8 cellular contexts compared by ENCODE assay signal in the genomic region with DNA sequence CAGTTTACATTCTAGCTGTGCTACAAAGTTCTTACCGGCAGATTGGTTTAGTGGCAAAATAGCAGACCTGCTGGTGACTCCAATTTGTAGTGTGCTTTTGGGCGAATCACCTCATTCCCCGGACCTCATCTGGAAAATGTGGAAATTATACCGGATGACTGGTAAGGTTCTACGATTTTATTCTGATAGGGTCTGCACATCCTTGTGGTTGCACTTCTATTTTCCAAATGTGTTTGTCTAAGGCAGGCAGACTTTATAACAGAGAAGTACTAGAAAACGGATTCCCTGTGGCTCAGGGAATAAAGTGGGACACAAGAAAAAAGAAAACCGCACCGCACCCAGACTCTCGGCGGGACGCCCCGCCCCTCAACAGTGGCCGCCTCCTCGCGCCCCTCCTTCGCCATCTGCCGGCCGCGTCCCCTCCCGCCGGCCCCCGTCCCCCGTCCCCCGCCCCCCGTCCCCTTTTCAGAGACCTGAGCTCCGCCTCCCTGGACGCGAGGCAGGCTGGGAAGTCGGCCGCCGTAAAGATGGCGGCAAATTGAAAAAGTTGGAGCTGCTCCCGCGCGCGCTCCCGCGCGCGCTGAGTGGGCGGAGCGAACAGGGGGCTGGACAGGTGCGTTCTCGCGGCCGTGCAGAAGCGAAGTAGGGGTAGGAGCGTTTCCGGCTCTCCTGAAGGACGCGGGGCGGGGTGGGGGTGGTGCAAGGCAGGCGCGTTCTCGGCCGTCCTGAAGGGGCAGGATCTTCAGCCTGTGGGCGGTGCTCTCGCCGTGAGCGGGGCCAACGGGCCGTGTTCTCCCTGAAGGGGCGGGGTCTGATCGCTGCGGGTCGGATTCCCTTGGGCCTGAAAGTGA. TPM values are rescaled to one million over a fixed set of nuclear protein-coding genes. Genes with fewer than 3 reads are reported as not detected.
DNase-seq lines count a peak whose midpoint lies in the region; ATAC-seq and TF ChIP-seq lines count a peak whose summit lies in the region.

No MANE protein-coding gene starts in this region.

- peak overlapping the region; percentile 97 for H3K27ac Mint-ChIP-seq in activated CD4-positive, alpha-beta T cell treated with anti-CD3 and anti-CD28 coated beads, Interleukin-2, amount 10 ng/mL, durations not matched to agents 24 days and 14 days

- H3K27me3 Mint-ChIP-seq in activated CD4-positive, alpha-beta T cell treated with anti-CD3 and anti-CD28 coated beads, Interleukin-2, amount 10 ng/mL, durations not matched to agents 24 days and 14 days = peaks cover 3% of the 10 kb centered on the region

- peak overlapping the region; percentile 65 for H3K4me3 ChIP-seq in BJ (ENCODE audit: low read depth, low read length)

- H3K36me3 ChIP-seq in BJ (ENCODE audit: control insufficient read depth, insufficient read depth, low read length) = no peaks in the 10 kb centered on the region

- POLR2A ChIA-PET in BJ (lab: Charles Lee) = interaction anchor here (0.5 to 0.7 kb wide), 7 partner anchors 9 to 785 kb away, joined by 3 to 6 read pairs (median 4); no protein-coding TSS in a partner anchor

- H3K4me3 Mint-ChIP-seq in activated CD4-positive, alpha-beta T cell treated with anti-CD3 and anti-CD28 coated beads, Interleukin-2, amount 10 ng/mL, durations not matched to agents 24 days and 14 days = peak overlapping the region; percentile 87

- intact Hi-C loops in activated CD4-positive, alpha-beta T cell treated with anti-CD3 and anti-CD28 coated beads, Interleukin-2, amount 10 ng/mL, durations not matched to agents 24 days and 14 days (cut with micrococcal nuclease) = loop anchor here (1.0 to 2.0 kb wide), 8 partner anchors 13 to 393 kb away; partner anchors contain the start of genes MYO1G, OGDH, PPIA and PURB

- no peaks in the 10 kb centered on the region for H3K27me3 ChIP-seq in BJ (ENCODE audit: control insufficient read depth, insufficient read depth, low read length)

- H3K36me3 Mint-ChIP-seq in activated CD4-positive, alpha-beta T cell treated with anti-CD3 and anti-CD28 coated beads, Interleukin-2, amount 10 ng/mL, durations not matched to agents 24 days and 14 days (ENCODE audit: low read depth) = peaks cover 15% of the 10 kb centered on the region

- DNase-seq in BJ (ENCODE audit: low read depth) (peak; percentile 95), NCI-H526 (lab: John Stamatoyannopoulos, UW) (peak; percentile 96 to 99), cortex of kidney (lab: John Stamatoyannopoulos, UW) (peak; percentile 39), left kidney (ENCODE audit: low read depth, low spot score) (peak; percentile 100)
- DNase-seq in activated CD4-positive, alpha-beta T cell treated with anti-CD3 and anti-CD28 coated beads, Interleukin-2, amount 10 ng/mL, durations not matched to agents 24 days and 14 days = peak; percentile 100
- DNase-seq in stimulated activated CD4-positive, alpha-beta T cell treated with anti-CD3 and anti-CD28 coated beads, Interleukin-1b, Interleukin-23, amount 100 ng/mL, for 48 hours = peak; percentile 100

- TF ChIP-seq CTCF in BJ (IDR thresholded peaks at IDR 0.05; ENCODE audit: insufficient read depth, low read depth, low read length) = peak; percentile 18

- ATAC-seq in GM19324 (IDR thresholded peaks at IDR 0.05; ENCODE audit: low FRiP score, unreplicated experiment) (peak; percentile 78), HG03460 (IDR thresholded peaks at IDR 0.05; ENCODE audit: unreplicated experiment) (peak; percentile 63)

- CTCF ChIA-PET in BJ (lab: Yijun Ruan, JAX) = interaction anchor here (1.2 kb wide), 1 partner anchor 26 kb away, joined by 5 read pairs; no protein-coding TSS in a partner anchor

- H3K9me3 Mint-ChIP-seq in activated CD4-positive, alpha-beta T cell treated with anti-CD3 and anti-CD28 coated beads, Interleukin-2, amount 10 ng/mL, durations not matched to agents 24 days and 14 days = no peaks in the 10 kb centered on the region

- H3K4me1 Mint-ChIP-seq in activated CD4-positive, alpha-beta T cell treated with anti-CD3 and anti-CD28 coated beads, Interleukin-2, amount 10 ng/mL, durations not matched to agents 24 days and 14 days = peaks cover 53% of the 10 kb centered on the region

RNA-seq across cellular contexts. Expression of gene CCM2, which starts 0.5 kb away (rescaled TPM):
- 25.8 and 48.2 TPM in 2 replicates for polyA plus RNA-seq in BJ (2011; rRNA removed)
- polyA minus RNA-seq in BJ (2011; rRNA and poly(A)+ RNA removed) = 44.5 and 64.7 TPM in 2 replicates
- 59.2 and 63.1 TPM in 2 replicates for total RNA-seq in activated CD4-positive, alpha-beta T cell treated with anti-CD3 and anti-CD28 coated beads, Interleukin-2, amount 10 ng/mL, durations not matched to agents 24 days and 14 days

RNA-seq across cellular contexts. Expression of gene MYO1G, which starts 20.7 kb away (rescaled TPM):
- polyA plus RNA-seq in BJ (2011; rRNA removed) = 0.02 TPM in 1 of 2 replicates, not detected in the other
- 0.14 and 0.15 TPM in 2 replicates for polyA minus RNA-seq in BJ (2011; rRNA and poly(A)+ RNA removed)
- total RNA-seq in activated CD4-positive, alpha-beta T cell treated with anti-CD3 and anti-CD28 coated beads, Interleukin-2, amount 10 ng/mL, durations not matched to agents 24 days and 14 days = 283 and 290 TPM in 2 replicates

Comparison
In these comparisons a context has a peak if more than half of its experiments do, and no peak if none do; other contexts are left out.
1. Peak in every context shown above with its lines: DNase-seq, ATAC-seq and H3K4me3 ChIP-seq.
2. DNase-seq: peak in every context shown above with its lines; median percentile 100 in activated CD4-positive, alpha-beta T cell treated with anti-CD3 and anti-CD28 coated beads, Interleukin-2, amount 10 ng/mL, durations not matched to agents 24 days and 14 days; 100 in left kidney; 100 in stimulated activated CD4-positive, alpha-beta T cell treated with anti-CD3 and anti-CD28 coated beads, Interleukin-1b, Interleukin-23, amount 100 ng/mL, for 48 hours; 98 in NCI-H526; 95 in BJ; 39 in cortex of kidney.